ENCODE assay signal across 18 cellular contexts in the genomic region with DNA sequence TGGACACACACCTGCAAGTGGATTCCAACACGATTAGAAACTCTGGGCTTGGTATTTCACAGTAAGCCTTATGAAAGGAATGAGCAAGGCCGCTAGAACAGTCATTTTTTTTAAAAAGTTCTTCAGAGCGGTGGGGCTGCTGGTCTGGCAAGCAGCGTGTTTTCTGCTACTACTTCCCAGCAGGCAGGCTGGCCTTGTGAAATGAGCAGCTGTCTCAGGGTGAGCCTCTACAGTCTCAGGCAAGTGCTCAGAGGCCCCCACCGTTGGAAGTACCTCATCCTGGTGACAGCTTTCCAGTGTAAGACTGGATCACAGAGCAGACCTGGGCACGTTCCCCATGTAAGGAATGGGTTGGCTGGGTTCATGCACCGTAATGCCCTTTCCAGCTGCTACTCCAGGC.
DNase-seq lines count a peak whose midpoint lies in the region; ATAC-seq and TF ChIP-seq lines count a peak whose summit lies in the region.
"Had no signal": no experiment of that assay in that cellular context is flagged by ENCODE, and none has a peak within 500 bp of the region (broad histone marks: within the 10 kb centered on the region; RNA-seq: fewer than 3 reads in every experiment).

No MANE protein-coding gene starts in this region.

- H3K4me1 ChIP-seq in esophagus muscularis mucosa (peaks cover 6 to 27% (median 18%) of the 10 kb centered on the region in 4 donors), psoas muscle (peaks cover 14% of the 10 kb centered on the region)

- peaks cover 34% of the 10 kb centered on the region for H3K4me1 Mint-ChIP-seq in brain
- H3K4me1 Mint-ChIP-seq in CD4-positive, alpha-beta T cell (ENCODE audit: low read depth) = peaks cover 18% of the 10 kb centered on the region

- no peaks in the 10 kb centered on the region for H3K9me3 ChIP-seq in esophagus muscularis mucosa
- no peaks in the 10 kb centered on the region for H3K9me3 ChIP-seq in psoas muscle
- no peaks in the 10 kb centered on the region for H3K9me3 ChIP-seq in CD4-positive, alpha-beta T cell (ENCODE audit: control insufficient read depth, low read length)

- H3K36me3 ChIP-seq in esophagus muscularis mucosa = peaks cover 74 to 98% (median 95%) of the 10 kb centered on the region in 4 donors
- peaks cover 11 to 96% of the 10 kb centered on the region in 2 donors for H3K36me3 ChIP-seq in psoas muscle (ENCODE audit: insufficient read depth in 1 of 2, low read depth in 1 of 2)

- intact Hi-C loops in esophagus muscularis mucosa (cut with DNase I) (no loop called here), psoas muscle (cut with DNase I) (no loop called here)
- intact Hi-C loops in CD4-positive, alpha-beta T cell (cut with DNase I, micrococcal nuclease) = no loop called here

- H3K36me3 Mint-ChIP-seq in brain = peaks cover 100% of the 10 kb centered on the region
- peaks cover 99% of the 10 kb centered on the region for H3K36me3 Mint-ChIP-seq in CD4-positive, alpha-beta T cell (ENCODE audit: low read depth)

- H3K27ac Mint-ChIP-seq in brain = peak overlapping the region in 3 of 5 experiments; percentile 26 to 72 (median 57)
- H3K27ac Mint-ChIP-seq in CD4-positive, alpha-beta T cell = no peak overlapping the region

- 51% methylated on average over 7 of the region's 7 CpGs for WGBS in esophagus muscularis mucosa
- WGBS in psoas muscle, 3 donors = 34 to 44% (median 38%) methylated on average over 7 of the region's 7 CpGs

- peak overlapping the region; percentile 10 to 44 (median 41) for H3K27ac ChIP-seq in esophagus muscularis mucosa (replicated peaks in 1 of 4)
- peak overlapping the region; percentile 31 for H3K27ac ChIP-seq in psoas muscle
- no peak overlapping the region for H3K27ac ChIP-seq in CD4-positive, alpha-beta T cell (ENCODE audit: low read depth, low read length)
- H3K27ac ChIP-seq: BLaER1 treated with 17β-estradiol and CSF1 and Interleukin-3, amounts not matched to agents 10 nM and 100 nM had no signal

- no peak overlapping the region for H3K4me3 Mint-ChIP-seq in brain
- no peak overlapping the region for H3K4me3 Mint-ChIP-seq in CD4-positive, alpha-beta T cell

- no peak overlapping the region for H3K4me3 ChIP-seq in esophagus muscularis mucosa
- no peak overlapping the region for H3K4me3 ChIP-seq in psoas muscle
- H3K4me3 ChIP-seq: BLaER1 treated with 17β-estradiol and CSF1 and Interleukin-3, amounts not matched to agents 10 nM and 100 nM had no signal

- no peak for TF ChIP-seq POLR2A in esophagus muscularis mucosa (IDR thresholded peaks at IDR 0.05; ENCODE audit: low read depth)

- peak; percentile 59 for DNase-seq in G401 (ENCODE audit: low spot score)
- no peak for DNase-seq in esophagus muscularis mucosa (ENCODE audit: extremely low spot score)
- DNase-seq in psoas muscle = peak in 1 of 2 donors; percentile 66
- no peak for DNase-seq in CD4-positive, alpha-beta T cell
- DNase-seq: DMS 273 treated with DMSO at 0.1 percent for 48 hours, H7, Kasumi-1, MM.1S, NCI-H1092 treated with DMSO at 0.1 percent for 48 hours, NCI-H2227 treated with DMSO at 0.1 percent for 48 hours, NCI-H524, SHP77 had no signal

- H3K27me3 ChIP-seq in esophagus muscularis mucosa (no peaks in the 10 kb centered on the region), psoas muscle (ENCODE audit: insufficient read depth in 3 of 3, low read length in 2 of 3) (no peaks in the 10 kb centered on the region)
- H3K27me3 ChIP-seq in CD4-positive, alpha-beta T cell (ENCODE audit: control insufficient read depth, insufficient read depth, low read length) = no peaks in the 10 kb centered on the region
- H3K27me3 ChIP-seq: BLaER1 treated with 17β-estradiol and CSF1 and Interleukin-3, amounts not matched to agents 10 nM and 100 nM had no signal

- CTCF ChIA-PET in CD4-positive, alpha-beta T cell (lab: Charles Lee) = interaction anchor here (0.8 kb wide), 1 partner anchor 26 kb away, joined by 3 read pairs; no protein-coding TSS in a partner anchor

- peak; percentile 64 to 88 (median 78) for ATAC-seq in psoas muscle
- ATAC-seq in CD4-positive, alpha-beta T cell (ENCODE audit: poor library complexity) = no peak
- ATAC-seq in HG03571 (IDR thresholded peaks at IDR 0.05; ENCODE audit: unreplicated experiment) = no peak
- no peak for ATAC-seq in GM18519 (IDR thresholded peaks at IDR 0.05; ENCODE audit: low FRiP score, unreplicated experiment)
- no peak for ATAC-seq in GM18909 (IDR thresholded peaks at IDR 0.05; ENCODE audit: poor library complexity, unreplicated experiment)
- ATAC-seq: Panc1 had no signal

- TF ChIP-seq CTCF in brain (conservative IDR thresholded peaks at IDR 0.05) (no peak), esophagus muscularis mucosa (IDR thresholded peaks at IDR 0.05) (no peak), psoas muscle (IDR thresholded peaks at IDR 0.05) (no peak)
- no peak for TF ChIP-seq CTCF in CD4-positive, alpha-beta T cell (IDR thresholded peaks at IDR 0.05)

- in situ Hi-C loops in G401 (cut with HindIII; ENCODE audit: low sequenced_read_pairs) = no loop called here

- no peak for TF ChIP-seq EP300 in esophagus muscularis mucosa (IDR thresholded peaks at IDR 0.05)

- no peaks in the 10 kb centered on the region for H3K27me3 Mint-ChIP-seq in brain
- no peaks in the 10 kb centered on the region for H3K27me3 Mint-ChIP-seq in CD4-positive, alpha-beta T cell

- POLR2A ChIA-PET in CD4-positive, alpha-beta T cell (lab: Charles Lee) = no interaction called here

- H3K9me3 Mint-ChIP-seq in brain = peaks cover 0 to 19% (median 4%) of the 10 kb centered on the region in 5 experiments
- H3K9me3 Mint-ChIP-seq in CD4-positive, alpha-beta T cell = no peaks in the 10 kb centered on the region

Comparison
In these comparisons a context has a peak if more than half of its experiments do, and no peak if none do; other contexts are left out.
1. ATAC-seq: peak in psoas muscle (4 of 4); none in CD4-positive, alpha-beta T cell (single experiment), HG03571 (single experiment), GM18519 (single experiment) and GM18909 (single experiment).